In the genomic region with DNA sequence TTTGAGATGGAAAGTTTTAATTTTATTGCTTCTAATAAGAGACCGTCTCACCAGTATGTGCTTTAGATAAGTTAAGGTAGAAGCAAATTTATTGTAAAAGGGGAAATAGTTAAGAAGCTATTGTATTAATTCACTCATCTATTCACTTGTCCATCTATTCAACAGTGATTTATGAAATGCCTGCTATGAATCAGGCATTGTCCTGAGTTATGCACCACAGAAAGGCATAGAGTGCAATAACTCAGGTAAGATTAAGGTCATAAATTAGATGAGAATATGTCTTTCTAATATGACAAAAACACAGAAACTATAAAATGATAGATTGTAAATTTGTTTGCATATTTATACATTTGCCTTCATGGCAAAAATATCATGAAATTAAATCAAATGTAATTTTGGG, we compare ENCODE assay signal across 26 cellular contexts.
"Had no signal": no experiment of that assay in that cellular context is flagged by ENCODE, and none has a peak within 500 bp of the region (broad histone marks: within the 10 kb centered on the region; RNA-seq: fewer than 3 reads in every experiment).

No MANE protein-coding gene starts in this region.

- DNase-seq: activated effector memory CD4-positive, alpha-beta T cell treated with anti-CD3 and anti-CD28 coated beads, Interleukin-2, amount 50 U/mL, for 16 hours; activated effector memory CD4-positive, alpha-beta T cell treated with Interleukin-2 at 50 U/mL for 16 hours; activated gamma-delta T cell; activated gamma-delta T cell treated with Interleukin-2 at 50 U/mL for 16 hours; activated naive CD4-positive, alpha-beta T cell; activated naive CD4-positive, alpha-beta T cell treated with anti-CD3 and anti-CD28 coated beads for 36 hours; activated naive CD4-positive, alpha-beta T cell treated with anti-CD3 and anti-CD28 coated beads, Interleukin-2, amount 10 ng/mL, durations not matched to agents 7 days and 5 days; activated naive CD4-positive, alpha-beta T cell treated with anti-CD3 and anti-CD28 coated beads, Interleukin-2, amount 50 U/mL, for 16 hours; activated naive CD4-positive, alpha-beta T cell treated with Interleukin-2 at 50 U/mL for 16 hours; activated naive CD8-positive, alpha-beta T cell treated with anti-CD3 and anti-CD28 coated beads for 36 hours; activated naive CD8-positive, alpha-beta T cell treated with anti-CD3 and anti-CD28 coated beads, Interleukin-2, amount 10 ng/mL, durations not matched to agents 7 days and 5 days; activated naive CD8-positive, alpha-beta T cell treated with anti-CD3 and anti-CD28 coated beads, Interleukin-2, amount 50 U/mL, for 24 hours; activated T-cell treated with anti-CD3 and anti-CD28 coated beads, Interleukin-2, amount 50 U/mL, for 24 hours; activated T-cell treated with anti-CD3 and anti-CD28 coated beads, Interleukin-2, amount 50 U/mL, for 4 hours; activated T-cell treated with anti-CD3 and anti-CD28 coated beads, Interleukin-2, amount 50 U/mL, for 48 hours; activated T-cell treated with anti-CD3 and anti-CD28 coated beads, Interleukin-2, amount 50 U/mL, for 72 hours; adrenal gland; amniotic stem cell; amygdala; anterior cingulate cortex; aorta; body of pancreas; brain microvascular endothelial cell; caudate nucleus; central memory CD4-positive, alpha-beta T cell; cerebellar nuclear complex had no signal
